Comparison of ENCODE assay signal across 8 cellular contexts in the genomic region with DNA sequence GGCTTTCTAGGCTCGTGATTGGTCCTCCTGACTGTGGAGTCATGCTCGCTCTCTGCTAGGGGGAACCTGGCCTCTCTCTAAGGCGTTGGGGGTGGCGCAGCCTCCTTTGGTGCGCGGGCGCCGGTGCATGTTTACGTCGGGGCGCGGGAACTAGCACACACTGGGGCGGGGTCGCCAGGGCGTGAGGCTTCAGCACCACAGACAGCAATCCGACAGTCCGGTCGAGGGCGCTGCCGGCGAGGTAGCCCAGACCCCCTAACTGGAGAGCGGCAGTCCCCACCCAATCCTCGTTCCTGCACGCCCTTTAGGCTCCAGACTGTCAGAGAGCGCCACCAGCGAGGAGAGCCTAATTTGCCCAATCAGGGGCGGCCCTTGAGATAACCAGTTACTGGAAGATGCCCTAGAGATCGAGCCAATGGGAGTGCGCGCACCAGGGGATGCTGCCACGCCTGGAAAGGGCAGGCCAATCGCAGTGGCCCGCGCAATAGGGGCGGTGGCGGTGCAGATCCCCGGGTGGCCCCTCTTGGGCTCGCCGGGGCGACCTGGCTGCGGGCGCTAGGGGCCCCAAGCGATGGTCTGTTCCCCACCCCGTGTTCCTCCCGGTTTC. TPM values are rescaled to one million over a fixed set of nuclear protein-coding genes. Genes with fewer than 3 reads are reported as not detected.
DNase-seq lines count a peak whose midpoint lies in the region; ATAC-seq and TF ChIP-seq lines count a peak whose summit lies in the region.

No MANE protein-coding gene starts in this region.

- peaks cover 7% of the 10 kb centered on the region for H3K36me3 ChIP-seq in lower lobe of right lung

- H3K4me1 ChIP-seq in lower lobe of right lung: peaks cover 42% of the 10 kb centered on the region

- H3K36me3 Mint-ChIP-seq in activated CD4-positive, alpha-beta T cell treated with anti-CD3 and anti-CD28 coated beads, Interleukin-2, amount 10 ng/mL, durations not matched to agents 24 days and 14 days (ENCODE audit: low read depth): peaks cover 8% of the 10 kb centered on the region

- H3K27ac Mint-ChIP-seq in activated CD4-positive, alpha-beta T cell treated with anti-CD3 and anti-CD28 coated beads, Interleukin-2, amount 10 ng/mL, durations not matched to agents 24 days and 14 days: peak overlapping the region; percentile 90

- TF ChIP-seq CTCF in lower lobe of right lung (IDR thresholded peaks at IDR 0.05): no peak

- H3K9me3 ChIP-seq in lower lobe of right lung: no peaks in the 10 kb centered on the region

- no peak overlapping the region for H3K27ac ChIP-seq in lower lobe of right lung

- H3K9me3 Mint-ChIP-seq in activated CD4-positive, alpha-beta T cell treated with anti-CD3 and anti-CD28 coated beads, Interleukin-2, amount 10 ng/mL, durations not matched to agents 24 days and 14 days: no peaks in the 10 kb centered on the region

- in situ Hi-C loops in ACHN (cut with HindIII; ENCODE audit: low pct_ligation_motif_present, low pct_unique_long_range_greater_than_20kb, low sequenced_read_pairs): no loop called here

- intact Hi-C loops in activated CD4-positive, alpha-beta T cell treated with anti-CD3 and anti-CD28 coated beads, Interleukin-2, amount 10 ng/mL, durations not matched to agents 24 days and 14 days (cut with micrococcal nuclease): loop anchor here (1.0 to 5.0 kb wide), 5 partner anchors 23 to 189 kb away; a partner anchor contains a TSS
- intact Hi-C loops in lower lobe of right lung (cut with DNase I): no loop called here

- H3K4me3 Mint-ChIP-seq in activated CD4-positive, alpha-beta T cell treated with anti-CD3 and anti-CD28 coated beads, Interleukin-2, amount 10 ng/mL, durations not matched to agents 24 days and 14 days: peak overlapping the region; percentile 84

- H3K27me3 ChIP-seq in lower lobe of right lung (ENCODE audit: low read depth): peaks cover 47% of the 10 kb centered on the region

- DNase-seq in ACHN (peak; percentile 86), NCI-H510A treated with DMSO at 0.1 percent for 48 hours (lab: John Stamatoyannopoulos, UW) (peak; percentile 96), ecto neural progenitor cell (ENCODE audit: low spot score) (peak; percentile 89), lower lobe of right lung (peak; percentile 67)
- DNase-seq in activated CD4-positive, alpha-beta T cell treated with anti-CD3 and anti-CD28 coated beads, Interleukin-2, amount 10 ng/mL, durations not matched to agents 24 days and 14 days: peak; percentile 92
- DNase-seq in stimulated activated CD8-positive, alpha-beta memory T cell treated with anti-CD3 and anti-CD28 coated beads, Interleukin-12 subunit alpha, Interleukin-12 subunit beta, amount 100 ng/mL, for 4 hours (ENCODE audit: low read depth): peak; percentile 45

- peaks cover 18% of the 10 kb centered on the region for H3K4me1 Mint-ChIP-seq in activated CD4-positive, alpha-beta T cell treated with anti-CD3 and anti-CD28 coated beads, Interleukin-2, amount 10 ng/mL, durations not matched to agents 24 days and 14 days

- ATAC-seq in GM18907 (IDR thresholded peaks at IDR 0.05; ENCODE audit: unreplicated experiment) (peak; percentile 59), HG03354 (IDR thresholded peaks at IDR 0.05; ENCODE audit: poor library complexity, severe bottlenecking, unreplicated experiment) (peak; percentile 62), lower lobe of right lung (peak; percentile 69 to 73)

- H3K27me3 Mint-ChIP-seq in activated CD4-positive, alpha-beta T cell treated with anti-CD3 and anti-CD28 coated beads, Interleukin-2, amount 10 ng/mL, durations not matched to agents 24 days and 14 days: peaks cover 36% of the 10 kb centered on the region

- H3K4me3 ChIP-seq in lower lobe of right lung: peak overlapping the region; percentile 49

RNA-seq across cellular contexts. Expression of a gene that starts 1.0 kb away (rescaled TPM):
- total RNA-seq in activated CD4-positive, alpha-beta T cell treated with anti-CD3 and anti-CD28 coated beads, Interleukin-2, amount 10 ng/mL, durations not matched to agents 24 days and 14 days: 0.71 TPM in 1 of 2 replicates, not detected in the other
- not detected for total RNA-seq in lower lobe of right lung

RNA-seq across cellular contexts. Expression of a gene that starts 23.8 kb away (rescaled TPM):
- total RNA-seq in activated CD4-positive, alpha-beta T cell treated with anti-CD3 and anti-CD28 coated beads, Interleukin-2, amount 10 ng/mL, durations not matched to agents 24 days and 14 days: 20.6 and 21.6 TPM in 2 replicates
- total RNA-seq in lower lobe of right lung: 9.2 TPM

RNA-seq across cellular contexts. Expression of a gene that starts 46.4 kb away (rescaled TPM):
- total RNA-seq in activated CD4-positive, alpha-beta T cell treated with anti-CD3 and anti-CD28 coated beads, Interleukin-2, amount 10 ng/mL, durations not matched to agents 24 days and 14 days: 288 TPM in 2 replicates
- total RNA-seq in lower lobe of right lung: 285 TPM

RNA-seq across cellular contexts. Expression of a gene that starts 47.0 kb away (rescaled TPM):
- 0.12 and 0.24 TPM in 2 replicates for total RNA-seq in activated CD4-positive, alpha-beta T cell treated with anti-CD3 and anti-CD28 coated beads, Interleukin-2, amount 10 ng/mL, durations not matched to agents 24 days and 14 days
- total RNA-seq in lower lobe of right lung: 4.3 TPM

RNA-seq across cellular contexts. Expression of a gene that starts 47.1 kb away (rescaled TPM):
- 39.7 and 41.6 TPM in 2 replicates for total RNA-seq in activated CD4-positive, alpha-beta T cell treated with anti-CD3 and anti-CD28 coated beads, Interleukin-2, amount 10 ng/mL, durations not matched to agents 24 days and 14 days
- 38.7 TPM for total RNA-seq in lower lobe of right lung

Comparison
In these comparisons a context has a peak if more than half of its experiments do, and no peak if none do; other contexts are left out.
1. DNase-seq: peak in every context shown above with its lines; median percentile 96 in NCI-H510A treated with DMSO at 0.1 percent for 48 hours; 92 in activated CD4-positive, alpha-beta T cell treated with anti-CD3 and anti-CD28 coated beads, Interleukin-2, amount 10 ng/mL, durations not matched to agents 24 days and 14 days; 89 in ecto neural progenitor cell; 86 in ACHN; 67 in lower lobe of right lung; 45 in stimulated activated CD8-positive, alpha-beta memory T cell treated with anti-CD3 and anti-CD28 coated beads, Interleukin-12 subunit alpha, Interleukin-12 subunit beta, amount 100 ng/mL, for 4 hours.